In the genomic region with DNA sequence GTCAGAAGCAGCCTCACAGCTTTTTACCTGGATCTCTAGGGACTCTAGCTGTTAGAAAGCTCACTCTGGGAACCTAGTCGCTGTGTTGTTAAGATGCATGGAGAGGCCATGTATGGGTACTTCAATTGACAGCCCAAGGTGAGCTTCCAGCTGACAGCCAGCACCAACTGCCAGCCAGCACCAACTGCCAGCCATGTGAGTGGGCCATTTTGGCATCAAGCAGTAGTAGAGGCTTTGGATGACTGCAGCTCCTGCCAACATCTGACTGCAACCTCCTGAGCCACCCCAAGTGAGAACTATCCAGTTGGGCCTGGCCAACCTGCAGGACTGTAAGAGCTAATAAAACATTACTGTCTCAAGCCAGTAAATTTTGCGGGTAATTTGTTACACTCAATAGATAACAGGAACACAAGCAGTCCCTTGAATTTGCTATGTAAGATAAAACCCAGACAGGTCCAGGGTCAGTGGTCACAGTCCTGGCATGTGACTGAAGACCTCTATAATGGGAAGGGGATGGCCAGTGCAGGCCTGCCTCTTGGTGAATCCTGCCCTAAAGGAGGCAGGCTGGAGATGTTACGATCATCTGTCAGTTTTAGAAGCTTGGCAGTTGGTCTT, we compare ENCODE assay signal across 19 cellular contexts.
"Had no signal": no experiment of that assay in that cellular context is flagged by ENCODE, and none has a peak within 500 bp of the region (broad histone marks: within the 10 kb centered on the region; RNA-seq: fewer than 3 reads in every experiment).

No MANE protein-coding gene starts in this region.

- H3K27me3 Mint-ChIP-seq: activated CD4-positive, alpha-beta T cell treated with anti-CD3 and anti-CD28 coated beads for 36 hours; activated naive CD8-positive, alpha-beta T cell had no signal

- H3K36me3 ChIP-seq: lower lobe of right lung, prostate gland, thyroid gland had no signal

- H3K4me3 Mint-ChIP-seq: activated CD4-positive, alpha-beta memory T cell treated with anti-CD3 and anti-CD28 coated beads, Interleukin-2, amount 10 ng/mL, durations not matched to agents 7 days and 5 days; activated CD4-positive, alpha-beta T cell treated with anti-CD3 and anti-CD28 coated beads for 36 hours; activated naive CD8-positive, alpha-beta T cell; nephron; T-helper 17 cell had no signal

- ATAC-seq: activated CD4-positive, alpha-beta T cell treated with anti-CD3 and anti-CD28 coated beads for 36 hours; body of pancreas; lower lobe of right lung; sciatic nerve; T-helper 17 cell had no signal

- H3K36me3 Mint-ChIP-seq: activated naive CD8-positive, alpha-beta T cell had no signal

- H3K4me1 ChIP-seq: body of pancreas, lower lobe of right lung, prostate gland, thyroid gland had no signal

- H3K9me3 ChIP-seq: body of pancreas, lower lobe of right lung, prostate gland, thyroid gland had no signal

- H3K27ac Mint-ChIP-seq: activated CD4-positive, alpha-beta memory T cell treated with anti-CD3 and anti-CD28 coated beads, Interleukin-2, amount 10 ng/mL, durations not matched to agents 7 days and 5 days; activated CD4-positive, alpha-beta T cell treated with anti-CD3 and anti-CD28 coated beads for 36 hours; activated naive CD8-positive, alpha-beta T cell; nephron; T-helper 17 cell had no signal

- H3K4me1 Mint-ChIP-seq: activated CD4-positive, alpha-beta T cell treated with anti-CD3 and anti-CD28 coated beads for 36 hours; nephron had no signal

- H3K27me3 ChIP-seq: body of pancreas, thyroid gland had no signal

- H3K27ac ChIP-seq: body of pancreas, lower lobe of right lung, prostate gland, thyroid gland had no signal

- H3K4me3 ChIP-seq: body of pancreas, lower lobe of right lung, prostate gland, thyroid gland had no signal

- DNase-seq: activated CD4-positive, alpha-beta memory T cell treated with anti-CD3 and anti-CD28 coated beads, Interleukin-2, amount 10 ng/mL, durations not matched to agents 7 days and 5 days; activated CD4-positive, alpha-beta T cell treated with anti-CD3 and anti-CD28 coated beads for 36 hours; activated gamma-delta T cell; activated T-cell treated with anti-CD3 and anti-CD28 coated beads, Interleukin-2, amount 50 U/mL, for 48 hours; amniotic stem cell; body of pancreas; central memory CD4-positive, alpha-beta T cell; effector CD8-positive, alpha-beta T cell; foreskin fibroblast; glutamatergic neuron; kidney glomerular epithelial cell; lower lobe of right lung; stimulated activated CD4-positive, alpha-beta T cell treated with anti-CD3 and anti-CD28 coated beads, Interleukin-1b, Interleukin-23, amount 100 ng/mL, for 48 hours; T-helper 17 cell; thyroid gland had no signal

- H3K9me3 Mint-ChIP-seq: activated CD4-positive, alpha-beta memory T cell treated with anti-CD3 and anti-CD28 coated beads, Interleukin-2, amount 10 ng/mL, durations not matched to agents 7 days and 5 days; nephron had no signal
